Comparison of ENCODE assay signal across 22 cellular contexts in the genomic region with DNA sequence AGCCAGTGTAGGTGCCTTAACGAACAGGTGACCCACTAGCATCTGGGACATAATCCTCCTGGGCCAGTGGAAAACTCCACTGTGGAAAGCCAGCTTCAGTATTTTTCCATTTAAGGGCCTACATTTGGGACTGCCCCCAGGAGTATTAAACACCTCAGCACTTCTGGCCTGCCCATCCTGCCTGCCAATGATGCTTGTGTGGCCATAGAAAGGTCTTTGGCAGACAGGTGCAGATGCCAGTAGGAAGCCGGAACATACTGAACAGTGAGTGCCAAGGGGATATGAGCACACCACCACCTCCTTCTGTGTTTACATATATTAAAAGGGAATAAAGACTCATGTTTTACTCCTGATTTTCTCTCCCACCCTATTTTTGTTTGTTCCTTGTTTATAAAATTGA. TPM values are rescaled to one million over a fixed set of nuclear protein-coding genes. Genes with fewer than 3 reads are reported as not detected.
"Had no signal": no experiment of that assay in that cellular context is flagged by ENCODE, and none has a peak within 500 bp of the region (broad histone marks: within the 10 kb centered on the region; RNA-seq: fewer than 3 reads in every experiment).

No MANE protein-coding gene starts in this region.

- H3K27me3 Mint-ChIP-seq: activated CD4-positive, alpha-beta T cell treated with anti-CD3 and anti-CD28 coated beads for 36 hours; activated naive CD4-positive, alpha-beta T cell treated with anti-CD3 and anti-CD28 coated beads, Interleukin-2, amount 50 U/mL, for 24 hours; T-helper 17 cell had no signal

- DNase-seq: activated CD4-positive, alpha-beta T cell treated with anti-CD3 and anti-CD28 coated beads for 36 hours; activated CD4-positive, alpha-beta T cell treated with anti-CD3 and anti-CD28 coated beads, Interleukin-2, amount 50 U/mL, for 1 hour; activated CD8-positive, alpha-beta memory T cell treated with anti-CD3 and anti-CD28 coated beads, Interleukin-2, amount 50 U/mL, for 48 hours; activated CD8-positive, alpha-beta T cell treated with anti-CD3 and anti-CD28 coated beads, Interleukin-2, amount 10 ng/mL, durations not matched to agents 7 days and 5 days; activated T-cell treated with anti-CD3 and anti-CD28 coated beads, Interleukin-2, amount 50 U/mL, for 1 hour; aorta; central memory CD4-positive, alpha-beta T cell; MV-4-11; NCI-H1092 treated with DMSO at 0.1 percent for 48 hours; NCI-H1417 treated with DMSO at 0.1 percent for 48 hours; NCI-H1694; NCI-H2029; NCI-H2107; NCI-H2171 treated with DMSO at 0.1 percent for 48 hours; NCI-H226; NCI-H82; SIG-M5; T-helper 17 cell; WERI-Rb-1 had no signal

- H3K9me3 Mint-ChIP-seq: activated naive CD4-positive, alpha-beta T cell treated with anti-CD3 and anti-CD28 coated beads, Interleukin-2, amount 50 U/mL, for 24 hours had no signal

- H3K27ac ChIP-seq: WERI-Rb-1 had no signal

- H3K4me1 Mint-ChIP-seq: activated CD4-positive, alpha-beta T cell treated with anti-CD3 and anti-CD28 coated beads for 36 hours; activated naive CD4-positive, alpha-beta T cell treated with anti-CD3 and anti-CD28 coated beads, Interleukin-2, amount 50 U/mL, for 24 hours had no signal

- H3K4me3 Mint-ChIP-seq: activated CD4-positive, alpha-beta T cell treated with anti-CD3 and anti-CD28 coated beads for 36 hours; activated CD8-positive, alpha-beta T cell treated with anti-CD3 and anti-CD28 coated beads, Interleukin-2, amount 10 ng/mL, durations not matched to agents 7 days and 5 days; activated naive CD4-positive, alpha-beta T cell treated with anti-CD3 and anti-CD28 coated beads, Interleukin-2, amount 50 U/mL, for 24 hours; T-helper 17 cell had no signal

- H3K27ac Mint-ChIP-seq: activated CD4-positive, alpha-beta T cell treated with anti-CD3 and anti-CD28 coated beads for 36 hours; activated CD8-positive, alpha-beta T cell treated with anti-CD3 and anti-CD28 coated beads, Interleukin-2, amount 10 ng/mL, durations not matched to agents 7 days and 5 days; activated naive CD4-positive, alpha-beta T cell treated with anti-CD3 and anti-CD28 coated beads, Interleukin-2, amount 50 U/mL, for 24 hours; T-helper 17 cell had no signal

RNA-seq across cellular contexts. Expression of gene CHGB, which starts 59.1 kb away (rescaled TPM):
- total RNA-seq: activated CD8-positive, alpha-beta T cell treated with anti-CD3 and anti-CD28 coated beads, Interleukin-2, amount 10 ng/mL, durations not matched to agents 7 days and 5 days; aorta; bronchial epithelial cell; NCI-H460 had no signal
